8 cellular contexts compared by ENCODE assay signal in the genomic region with DNA sequence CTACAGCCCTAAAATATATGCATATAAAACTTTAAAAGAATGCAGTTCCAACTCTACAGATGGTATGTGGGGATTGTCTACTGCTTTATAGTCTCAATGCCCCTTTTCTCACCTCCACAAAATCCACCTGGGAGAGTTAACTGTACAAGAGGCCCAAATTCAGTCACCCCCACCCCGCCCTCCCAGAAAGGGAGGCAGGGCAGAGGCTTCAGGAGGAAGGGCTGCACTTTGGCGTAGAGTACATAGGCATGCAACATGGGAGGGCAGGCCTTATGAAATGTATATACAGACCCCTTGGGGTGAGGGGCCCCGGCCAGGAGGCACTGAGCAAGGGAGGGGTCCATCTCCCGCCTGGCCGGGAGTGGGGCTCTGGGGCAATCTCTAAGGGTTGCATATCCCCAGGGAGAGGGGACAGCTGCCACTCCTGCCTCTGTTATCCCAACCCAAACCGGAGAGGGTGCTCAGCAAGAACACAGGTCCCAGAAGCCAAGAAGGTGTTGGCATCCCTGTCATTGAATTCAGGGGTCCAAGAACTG. TPM values are rescaled to one million over a fixed set of nuclear protein-coding genes. Genes with fewer than 3 reads are reported as not detected.
A peak's percentile ranks its signal among the peaks of the same experiment; 100 is the strongest.
DNase-seq lines count a peak whose midpoint lies in the region; ATAC-seq, FAIRE-seq and TF ChIP-seq lines count a peak whose summit lies in the region.

No MANE protein-coding gene starts in this region.

- peak overlapping the region in 2 of 3 experiments; percentile 70 to 90 for H3K4me3 ChIP-seq in keratinocyte (ENCODE audit: control insufficient read depth in 2 of 3, extremely low read depth in 1 of 3, insufficient read depth in 2 of 3, low read depth in 1 of 3, low read length in 3 of 3)

- TF ChIP-seq CTCF in keratinocyte (optimal IDR thresholded peaks at IDR 0.05 in 1 of 3, IDR thresholded peaks at IDR 0.05 in 1 of 3, conservative IDR thresholded peaks at IDR 0.05 in 1 of 3; ENCODE audit: extremely low read depth in 1 of 3, insufficient read depth in 2 of 3, low read length in 3 of 3) = no peak

- H3K4me1 ChIP-seq in keratinocyte (ENCODE audit: control insufficient read depth, extremely low read depth, insufficient read depth, low read length) = peaks cover 23% of the 10 kb centered on the region

- peak overlapping the region; percentile 89 for H3K4me3 Mint-ChIP-seq in activated CD8-positive, alpha-beta memory T cell treated with anti-CD3 and anti-CD28 coated beads, Interleukin-2, amount 10 ng/mL, durations not matched to agents 7 days and 5 days
- H3K4me3 Mint-ChIP-seq in activated T-helper 17 cell treated with anti-CD3 and anti-CD28 coated beads, Interleukin-2, amount 50 U/mL, for 72 hours = peak overlapping the region; percentile 95

- dilution Hi-C loops in keratinocyte (cut with MboI; ENCODE audit: extremely low pct_ligation_motif_present, low sequenced_read_pairs) = no loop called here

- H3K9me3 Mint-ChIP-seq in activated CD8-positive, alpha-beta memory T cell treated with anti-CD3 and anti-CD28 coated beads, Interleukin-2, amount 10 ng/mL, durations not matched to agents 7 days and 5 days (ENCODE audit: low read depth) = no peaks in the 10 kb centered on the region
- no peaks in the 10 kb centered on the region for H3K9me3 Mint-ChIP-seq in activated T-helper 17 cell treated with anti-CD3 and anti-CD28 coated beads, Interleukin-2, amount 50 U/mL, for 72 hours

- no peaks in the 10 kb centered on the region for H4K20me1 ChIP-seq in keratinocyte (ENCODE audit: control insufficient read depth, extremely low read depth, insufficient read depth, low read length)

- CTCF ChIA-PET in activated CD8-positive, alpha-beta memory T cell treated with anti-CD3 and anti-CD28 coated beads, Interleukin-2, amount 10 ng/mL, durations not matched to agents 7 days and 5 days (lab: Charles Lee) = interaction anchor here (1.4 to 3.2 kb wide), 4 partner anchors 26 to 122 kb away, joined by 3 to 16 read pairs (median 9); a partner anchor contains a TSS

- no peak overlapping the region for H2AFZ ChIP-seq in keratinocyte (ENCODE audit: control insufficient read depth, low read length)

- no peaks in the 10 kb centered on the region for H3K9me3 ChIP-seq in keratinocyte (ENCODE audit: control insufficient read depth, low read depth, low read length)

- H3K36me3 ChIP-seq in keratinocyte (ENCODE audit: control insufficient read depth in 2 of 2, extremely low read depth in 1 of 2, insufficient read depth in 2 of 2, low read length in 2 of 2) = peaks cover 36 to 55% of the 10 kb centered on the region in 2 experiments

- no peak for ATAC-seq in activated CD8-positive, alpha-beta memory T cell treated with anti-CD3 and anti-CD28 coated beads, Interleukin-2, amount 10 ng/mL, durations not matched to agents 7 days and 5 days
- ATAC-seq in activated T-helper 17 cell treated with anti-CD3 and anti-CD28 coated beads, Interleukin-2, amount 50 U/mL, for 72 hours (replicated peaks) = no peak

- H3K9me1 ChIP-seq in keratinocyte (ENCODE audit: control insufficient read depth, extremely low read depth, insufficient read depth, low read length) = no peaks in the 10 kb centered on the region

- peak overlapping the region; percentile 100 for H3K4me2 ChIP-seq in keratinocyte (ENCODE audit: control insufficient read depth, extremely low read depth, insufficient read depth, low read depth, low read length)

- H3K27me3 ChIP-seq in keratinocyte (ENCODE audit: control insufficient read depth, extremely low read depth, insufficient read depth, low read length) = no peaks in the 10 kb centered on the region

- H3K9ac ChIP-seq in keratinocyte (ENCODE audit: control insufficient read depth, extremely low read depth, insufficient read depth, low read length) = peak overlapping the region; percentile 87

- H3K4me1 Mint-ChIP-seq in activated CD8-positive, alpha-beta memory T cell treated with anti-CD3 and anti-CD28 coated beads, Interleukin-2, amount 10 ng/mL, durations not matched to agents 7 days and 5 days = peaks cover 45% of the 10 kb centered on the region
- H3K4me1 Mint-ChIP-seq in activated T-helper 17 cell treated with anti-CD3 and anti-CD28 coated beads, Interleukin-2, amount 50 U/mL, for 72 hours = peaks cover 6% of the 10 kb centered on the region

- H3K27ac ChIP-seq in keratinocyte (ENCODE audit: control insufficient read depth, insufficient read depth, low read length) (no peak overlapping the region), substantia nigra (ENCODE audit: low read depth, low read length, poor library complexity, severe bottlenecking) (peak overlapping the region; percentile 94)

- H3K36me3 Mint-ChIP-seq in activated CD8-positive, alpha-beta memory T cell treated with anti-CD3 and anti-CD28 coated beads, Interleukin-2, amount 10 ng/mL, durations not matched to agents 7 days and 5 days = peaks cover 26% of the 10 kb centered on the region
- H3K36me3 Mint-ChIP-seq in activated T-helper 17 cell treated with anti-CD3 and anti-CD28 coated beads, Interleukin-2, amount 50 U/mL, for 72 hours (ENCODE audit: low read depth) = peaks cover 95% of the 10 kb centered on the region

- H3K79me2 ChIP-seq in keratinocyte (ENCODE audit: control insufficient read depth, insufficient read depth, low read length) = peaks cover 44% of the 10 kb centered on the region

- FAIRE-seq in keratinocyte (lab: Jason Lieb, UNC) = no peak

- H3K27ac Mint-ChIP-seq in activated CD8-positive, alpha-beta memory T cell treated with anti-CD3 and anti-CD28 coated beads, Interleukin-2, amount 10 ng/mL, durations not matched to agents 7 days and 5 days = peak overlapping the region; percentile 91
- H3K27ac Mint-ChIP-seq in activated T-helper 17 cell treated with anti-CD3 and anti-CD28 coated beads, Interleukin-2, amount 50 U/mL, for 72 hours = peak overlapping the region; percentile 87

- DNase-seq in activated CD8-positive, alpha-beta memory T cell treated with anti-CD3 and anti-CD28 coated beads, Interleukin-2, amount 10 ng/mL, durations not matched to agents 7 days and 5 days = no peak
- DNase-seq in activated CD8-positive, alpha-beta memory T cell treated with anti-CD3 and anti-CD28 coated beads for 24 hours = no peak
- no peak for DNase-seq in keratinocyte (ENCODE audit: low read depth, low spot score)
- no peak for DNase-seq in substantia nigra (lab: John Stamatoyannopoulos, UW)
- DNase-seq in NCI-H446 treated with DMSO at 0.1 percent for 48 hours (lab: John Stamatoyannopoulos, UW) = no peak
- DNase-seq in glomerular visceral epithelial cell (ENCODE audit: extremely low spot score) = no peak
- DNase-seq in NCI-H187 treated with DMSO at 0.1 percent for 48 hours (lab: John Stamatoyannopoulos, UW) = no peak

- no peaks in the 10 kb centered on the region for H3K27me3 Mint-ChIP-seq in activated CD8-positive, alpha-beta memory T cell treated with anti-CD3 and anti-CD28 coated beads, Interleukin-2, amount 10 ng/mL, durations not matched to agents 7 days and 5 days
- H3K27me3 Mint-ChIP-seq in activated T-helper 17 cell treated with anti-CD3 and anti-CD28 coated beads, Interleukin-2, amount 50 U/mL, for 72 hours = no peaks in the 10 kb centered on the region

RNA-seq across cellular contexts. Expression of a gene that starts 1.3 kb away (rescaled TPM):
- total RNA-seq in activated CD8-positive, alpha-beta memory T cell treated with anti-CD3 and anti-CD28 coated beads, Interleukin-2, amount 10 ng/mL, durations not matched to agents 7 days and 5 days = 10 to 100 TPM; 44.0 to 47.9 TPM
- 10 to 100 TPM; 35.6 to 39.2 TPM for total RNA-seq in activated T-helper 17 cell treated with anti-CD3 and anti-CD28 coated beads, Interleukin-2, amount 50 U/mL, for 72 hours
- polyA plus RNA-seq in keratinocyte = 15.1 to 22.3 TPM (median 15.9 TPM) in 3 replicates
- 2.4 TPM for polyA plus RNA-seq in keratinocyte (2011; ENCODE audit: low read depth)
- 15.2 and 15.6 TPM in 2 replicates for polyA plus RNA-seq in keratinocyte (2011; cell fraction: cytosol; rRNA removed)
- 33.6 and 33.8 TPM in 2 replicates for polyA plus RNA-seq in keratinocyte (2011; cell fraction: nucleus; rRNA removed)
- 16.4 and 18.9 TPM in 2 replicates for polyA plus RNA-seq in keratinocyte (2012; ENCODE audit: low replicate concordance)
- 15.5 to 20.0 TPM (median 15.6 TPM) in 3 replicates for polyA minus RNA-seq in keratinocyte
- polyA minus RNA-seq in keratinocyte (2011; cell fraction: cytosol; rRNA and poly(A)+ RNA removed) = 20.5 TPM
- 10.2 and 12.9 TPM in 2 replicates for polyA minus RNA-seq in keratinocyte (2011; cell fraction: nucleus; rRNA and poly(A)+ RNA removed)

RNA-seq across cellular contexts. Expression of a gene that starts 7.0 kb away (rescaled TPM):
- 10 to 100 TPM; 52.6 to 61.5 TPM for total RNA-seq in activated CD8-positive, alpha-beta memory T cell treated with anti-CD3 and anti-CD28 coated beads, Interleukin-2, amount 10 ng/mL, durations not matched to agents 7 days and 5 days
- 100 to 1,000 TPM in 1 of 2 donors, 10 to 100 TPM in 1; 61.9 to 118 TPM for total RNA-seq in activated T-helper 17 cell treated with anti-CD3 and anti-CD28 coated beads, Interleukin-2, amount 50 U/mL, for 72 hours
- polyA plus RNA-seq in keratinocyte = 15.1 to 29.9 TPM (median 15.6 TPM) in 3 replicates
- 5.8 TPM for polyA plus RNA-seq in keratinocyte (2011; ENCODE audit: low read depth)
- polyA plus RNA-seq in keratinocyte (2011; cell fraction: cytosol; rRNA removed) = 4.9 and 7.7 TPM in 2 replicates
- 45.9 and 54.4 TPM in 2 replicates for polyA plus RNA-seq in keratinocyte (2011; cell fraction: nucleus; rRNA removed)
- polyA plus RNA-seq in keratinocyte (2012; ENCODE audit: low replicate concordance) = 15.9 and 21.9 TPM in 2 replicates
- 12.5 to 24.5 TPM (median 20.5 TPM) in 3 replicates for polyA minus RNA-seq in keratinocyte
- 12.5 TPM for polyA minus RNA-seq in keratinocyte (2011; cell fraction: cytosol; rRNA and poly(A)+ RNA removed)
- 46.6 and 54.2 TPM in 2 replicates for polyA minus RNA-seq in keratinocyte (2011; cell fraction: nucleus; rRNA and poly(A)+ RNA removed)

RNA-seq across cellular contexts. Expression of a gene that starts 7.7 kb away (rescaled TPM):
- total RNA-seq in activated CD8-positive, alpha-beta memory T cell treated with anti-CD3 and anti-CD28 coated beads, Interleukin-2, amount 10 ng/mL, durations not matched to agents 7 days and 5 days = 10 to 100 TPM; 48.0 to 57.4 TPM
- total RNA-seq in activated T-helper 17 cell treated with anti-CD3 and anti-CD28 coated beads, Interleukin-2, amount 50 U/mL, for 72 hours = 10 to 100 TPM; 60.9 to 62.0 TPM
- 245 to 385 TPM (median 272 TPM) in 3 replicates for polyA plus RNA-seq in keratinocyte
- 41.9 TPM for polyA plus RNA-seq in keratinocyte (2011; ENCODE audit: low read depth)
- polyA plus RNA-seq in keratinocyte (2011; cell fraction: cytosol; rRNA removed) = 316 and 399 TPM in 2 replicates
- polyA plus RNA-seq in keratinocyte (2011; cell fraction: nucleus; rRNA removed) = 637 and 800 TPM in 2 replicates
- polyA plus RNA-seq in keratinocyte (2012; ENCODE audit: low replicate concordance) = 195 and 241 TPM in 2 replicates
- polyA minus RNA-seq in keratinocyte = 280 to 465 TPM (median 409 TPM) in 3 replicates
- polyA minus RNA-seq in keratinocyte (2011; cell fraction: cytosol; rRNA and poly(A)+ RNA removed) = 214 TPM
- 152 and 244 TPM in 2 replicates for polyA minus RNA-seq in keratinocyte (2011; cell fraction: nucleus; rRNA and poly(A)+ RNA removed)

RNA-seq across cellular contexts. Expression of a gene that starts 11.6 kb away (rescaled TPM):
- total RNA-seq in activated CD8-positive, alpha-beta memory T cell treated with anti-CD3 and anti-CD28 coated beads, Interleukin-2, amount 10 ng/mL, durations not matched to agents 7 days and 5 days = 100 to 1,000 TPM; 149 to 155 TPM
- total RNA-seq in activated T-helper 17 cell treated with anti-CD3 and anti-CD28 coated beads, Interleukin-2, amount 50 U/mL, for 72 hours = 100 to 1,000 TPM; 162 to 188 TPM
- polyA plus RNA-seq in keratinocyte = 133 to 300 TPM (median 217 TPM) in 3 replicates
- polyA plus RNA-seq in keratinocyte (2011; ENCODE audit: low read depth) = 8.8 TPM
- 204 and 245 TPM in 2 replicates for polyA plus RNA-seq in keratinocyte (2011; cell fraction: cytosol; rRNA removed)
- polyA plus RNA-seq in keratinocyte (2011; cell fraction: nucleus; rRNA removed) = 66.6 and 66.9 TPM in 2 replicates
- 78.8 and 129 TPM in 2 replicates for polyA plus RNA-seq in keratinocyte (2012; ENCODE audit: low replicate concordance)
- 75.8 to 128 TPM (median 83.8 TPM) in 3 replicates for polyA minus RNA-seq in keratinocyte
- 44.7 TPM for polyA minus RNA-seq in keratinocyte (2011; cell fraction: cytosol; rRNA and poly(A)+ RNA removed)
- 10.4 and 19.9 TPM in 2 replicates for polyA minus RNA-seq in keratinocyte (2011; cell fraction: nucleus; rRNA and poly(A)+ RNA removed)

RNA-seq across cellular contexts. Expression of a gene that starts 20.3 kb away (rescaled TPM):
- 10 to 100 TPM; 48.2 to 63.7 TPM for total RNA-seq in activated CD8-positive, alpha-beta memory T cell treated with anti-CD3 and anti-CD28 coated beads, Interleukin-2, amount 10 ng/mL, durations not matched to agents 7 days and 5 days
- total RNA-seq in activated T-helper 17 cell treated with anti-CD3 and anti-CD28 coated beads, Interleukin-2, amount 50 U/mL, for 72 hours = 10 to 100 TPM; 34.6 to 68.3 TPM
- polyA plus RNA-seq in keratinocyte = 44.7 to 101 TPM (median 51.4 TPM) in 3 replicates
- polyA plus RNA-seq in keratinocyte (2011; ENCODE audit: low read depth) = 39.1 TPM
- polyA plus RNA-seq in keratinocyte (2011; cell fraction: cytosol; rRNA removed) = 46.5 and 61.9 TPM in 2 replicates
- 99.8 and 124 TPM in 2 replicates for polyA plus RNA-seq in keratinocyte (2011; cell fraction: nucleus; rRNA removed)
- polyA plus RNA-seq in keratinocyte (2012; ENCODE audit: low replicate concordance) = 54.2 and 66.7 TPM in 2 replicates
- polyA minus RNA-seq in keratinocyte = 68.7 to 133 TPM (median 68.8 TPM) in 3 replicates
- 74.1 TPM for polyA minus RNA-seq in keratinocyte (2011; cell fraction: cytosol; rRNA and poly(A)+ RNA removed)
- polyA minus RNA-seq in keratinocyte (2011; cell fraction: nucleus; rRNA and poly(A)+ RNA removed) = 39.9 and 40.5 TPM in 2 replicates
